In genomic region chr2:169108098-169108884, GRCh38 we compare ENCODE assay signal across 15 cellular contexts. TPM values are rescaled to one million over a fixed set of nuclear protein-coding genes. Genes with fewer than 3 reads are reported as not detected.
DNase-seq lines count a peak whose midpoint lies in the region; ATAC-seq and TF ChIP-seq lines count a peak whose summit lies in the region.
"Had no signal": no experiment of that assay in that cellular context is flagged by ENCODE, and none has a peak within 500 bp of the region (broad histone marks: within the 10 kb centered on the region; RNA-seq: fewer than 3 reads in every experiment).

No MANE protein-coding gene starts in this region.

- H3K27ac ChIP-seq in spleen (peak overlapping the region in 7 of 8 donors; percentile 54 to 89 (median 73)), aorta (ENCODE audit: low read depth in 1 of 2, low read length in 2 of 2) (no peak overlapping the region)
- H3K27ac ChIP-seq: KMS-11, ovary had no signal

- H3F3A ChIP-seq in Loucy (ENCODE audit: low read depth) = peaks cover 12% of the 10 kb centered on the region

- no peaks in the 10 kb centered on the region for H3K9me3 ChIP-seq in Loucy (ENCODE audit: insufficient read depth, low read depth, low read length)
- no peaks in the 10 kb centered on the region for H3K9me3 ChIP-seq in spleen
- H3K9me3 ChIP-seq in aorta (ENCODE audit: control insufficient read depth, low read length) = no peaks in the 10 kb centered on the region
- H3K9me3 ChIP-seq: ovary had no signal

- H3K4me2 ChIP-seq in Loucy (ENCODE audit: low read depth, low read length, poor library complexity, severe bottlenecking) = peak overlapping the region; percentile 68
- H3K4me2 ChIP-seq: KMS-11 had no signal

- no peaks in the 10 kb centered on the region for H3K9me2 ChIP-seq in Loucy (replicated peaks; ENCODE audit: low read depth, low read length)

- H3K27me3 Mint-ChIP-seq in activated CD8-positive, alpha-beta memory T cell treated with anti-CD3 and anti-CD28 coated beads, Interleukin-2, amount 10 ng/mL, durations not matched to agents 7 days and 5 days = peaks cover 5% of the 10 kb centered on the region
- H3K27me3 Mint-ChIP-seq in activated CD8-positive, alpha-beta T cell treated with anti-CD3 and anti-CD28 coated beads for 36 hours = peaks cover 4% of the 10 kb centered on the region

- no peak overlapping the region for H2AFZ ChIP-seq in Loucy (ENCODE audit: low read length)

- no peaks in the 10 kb centered on the region for H3K9me3 Mint-ChIP-seq in activated CD8-positive, alpha-beta memory T cell treated with anti-CD3 and anti-CD28 coated beads, Interleukin-2, amount 10 ng/mL, durations not matched to agents 7 days and 5 days (ENCODE audit: low read depth)
- no peaks in the 10 kb centered on the region for H3K9me3 Mint-ChIP-seq in activated CD8-positive, alpha-beta T cell treated with anti-CD3 and anti-CD28 coated beads for 36 hours

- no peaks in the 10 kb centered on the region for H4K20me1 ChIP-seq in Loucy (ENCODE audit: insufficient read depth, low read length, poor library complexity, severe bottlenecking)

- 19 to 46% (median 27%) methylated on average over 3 of the region's 3 CpGs for WGBS in spleen, 5 donors
- 66 to 73% methylated on average over 3 of the region's 3 CpGs for WGBS in aorta, 2 donors

- no peak overlapping the region for H3K9ac ChIP-seq in Loucy (ENCODE audit: low read depth, low read length, poor library complexity, severe bottlenecking)
- H3K9ac ChIP-seq: KMS-11 had no signal

- peaks cover 46% of the 10 kb centered on the region for H3K4me1 Mint-ChIP-seq in activated CD8-positive, alpha-beta memory T cell treated with anti-CD3 and anti-CD28 coated beads, Interleukin-2, amount 10 ng/mL, durations not matched to agents 7 days and 5 days
- peaks cover 54% of the 10 kb centered on the region for H3K4me1 Mint-ChIP-seq in activated CD8-positive, alpha-beta T cell treated with anti-CD3 and anti-CD28 coated beads for 36 hours (ENCODE audit: low read depth)

- H3K36me3 ChIP-seq in Loucy (ENCODE audit: insufficient read depth, low read length) (no peaks in the 10 kb centered on the region), spleen (no peaks in the 10 kb centered on the region), aorta (ENCODE audit: control insufficient read depth in 1 of 2, insufficient read depth in 2 of 2, low read length in 1 of 2) (no peaks in the 10 kb centered on the region)
- H3K36me3 ChIP-seq: ovary had no signal

- H3K4me1 ChIP-seq in Loucy (ENCODE audit: insufficient read depth, low read length, poor library complexity, severe bottlenecking) (peaks cover 65% of the 10 kb centered on the region), spleen (peaks cover 0 to 69% (median 53%) of the 10 kb centered on the region in 6 donors), aorta (ENCODE audit: control insufficient read depth in 1 of 2, insufficient read depth in 2 of 2, low read length in 2 of 2) (no peaks in the 10 kb centered on the region)

- CTCF ChIA-PET in activated CD8-positive, alpha-beta memory T cell treated with anti-CD3 and anti-CD28 coated beads, Interleukin-2, amount 10 ng/mL, durations not matched to agents 7 days and 5 days (lab: Charles Lee) = interaction anchor here (1.1 to 6.3 kb wide), 18 partner anchors 10 to 681 kb away, joined by 3 to 121 read pairs (median 7); no protein-coding TSS in a partner anchor
- CTCF ChIA-PET in activated CD8-positive, alpha-beta T cell treated with anti-CD3 and anti-CD28 coated beads for 36 hours (lab: Charles Lee) = interaction anchor here (0.7 to 9.6 kb wide), 24 partner anchors 10 to 823 kb away, joined by 3 to 136 read pairs (median 9); partner anchors contain the start of gene DHRS9

- peaks cover 8% of the 10 kb centered on the region for H3K36me3 Mint-ChIP-seq in activated CD8-positive, alpha-beta memory T cell treated with anti-CD3 and anti-CD28 coated beads, Interleukin-2, amount 10 ng/mL, durations not matched to agents 7 days and 5 days
- H3K36me3 Mint-ChIP-seq in activated CD8-positive, alpha-beta T cell treated with anti-CD3 and anti-CD28 coated beads for 36 hours (ENCODE audit: low read depth) = no peaks in the 10 kb centered on the region

- H3K27ac Mint-ChIP-seq in activated CD8-positive, alpha-beta memory T cell treated with anti-CD3 and anti-CD28 coated beads, Interleukin-2, amount 10 ng/mL, durations not matched to agents 7 days and 5 days = peak overlapping the region; percentile 62
- H3K27ac Mint-ChIP-seq in activated CD8-positive, alpha-beta T cell treated with anti-CD3 and anti-CD28 coated beads for 36 hours = peak overlapping the region; percentile 9

- TF ChIP-seq CTCF in Loucy (conservative IDR thresholded peaks at IDR 0.05; ENCODE audit: low read length) = no peak
- no peak for TF ChIP-seq CTCF in activated CD8-positive, alpha-beta T cell treated with anti-CD3 and anti-CD28 coated beads for 36 hours (IDR thresholded peaks at IDR 0.05)
- no peak for TF ChIP-seq CTCF in spleen (IDR thresholded peaks at IDR 0.05 in 8 of 11, conservative IDR thresholded peaks at IDR 0.05 in 3 of 11)

- no peaks in the 10 kb centered on the region for H3K27me3 ChIP-seq in Loucy (ENCODE audit: insufficient read depth, low read length, poor library complexity, severe bottlenecking)
- peaks cover 0 to 17% (median 0%) of the 10 kb centered on the region in 7 donors for H3K27me3 ChIP-seq in spleen (replicated peaks in 1 of 7)
- H3K27me3 ChIP-seq in aorta (ENCODE audit: control insufficient read depth in 1 of 2, insufficient read depth in 2 of 2, low read length in 1 of 2) = peaks cover 0 to 3% of the 10 kb centered on the region in 2 donors
- H3K27me3 ChIP-seq: ovary had no signal

- POLR2A ChIA-PET in activated CD8-positive, alpha-beta T cell treated with anti-CD3 and anti-CD28 coated beads for 36 hours (lab: Charles Lee) = interaction anchor here (1.4 kb wide), 1 partner anchor 24 kb away, joined by 3 read pairs; no protein-coding TSS in a partner anchor

- H3K4me3 Mint-ChIP-seq in activated CD8-positive, alpha-beta memory T cell treated with anti-CD3 and anti-CD28 coated beads, Interleukin-2, amount 10 ng/mL, durations not matched to agents 7 days and 5 days = no peak overlapping the region
- no peak overlapping the region for H3K4me3 Mint-ChIP-seq in activated CD8-positive, alpha-beta T cell treated with anti-CD3 and anti-CD28 coated beads for 36 hours

- intact Hi-C loops in activated CD8-positive, alpha-beta T cell treated with anti-CD3 and anti-CD28 coated beads for 36 hours (cut with micrococcal nuclease) = loop anchor here (10.0 kb wide), 1 partner anchor 143 kb away; no protein-coding TSS in a partner anchor
- intact Hi-C loops in spleen (cut with DNase I; ENCODE audit: low total_unique reads) = no loop called here
- intact Hi-C loops in aorta (cut with DNase I) = loop anchor here in 1 of 2 donors (10.0 kb wide), 1 partner anchor 287 kb away; no protein-coding TSS in a partner anchor

- no peak for TF ChIP-seq POLR2A in spleen (IDR thresholded peaks at IDR 0.05)

- H3K4me3 ChIP-seq in Loucy (ENCODE audit: low read length, poor library complexity, severe bottlenecking) (peak overlapping the region; percentile 8), spleen (peak overlapping the region in 1 of 8 donors; percentile 6), aorta (ENCODE audit: low read length in 2 of 2) (no peak overlapping the region)
- H3K4me3 ChIP-seq: ovary had no signal

- no peak for ATAC-seq in activated CD8-positive, alpha-beta memory T cell treated with anti-CD3 and anti-CD28 coated beads, Interleukin-2, amount 10 ng/mL, durations not matched to agents 7 days and 5 days
- ATAC-seq in activated CD8-positive, alpha-beta T cell treated with anti-CD3 and anti-CD28 coated beads for 36 hours = peak; percentile 26
- ATAC-seq in HG03039 (IDR thresholded peaks at IDR 0.05; ENCODE audit: unreplicated experiment) (no peak), aorta (ENCODE audit: low FRiP score) (no peak)

- H3K79me2 ChIP-seq in Loucy (ENCODE audit: insufficient read depth, low read length) = no peaks in the 10 kb centered on the region

- DNase-seq in activated CD8-positive, alpha-beta memory T cell treated with anti-CD3 and anti-CD28 coated beads, Interleukin-2, amount 10 ng/mL, durations not matched to agents 7 days and 5 days = no peak
- no peak for DNase-seq in activated CD8-positive, alpha-beta memory T cell treated with anti-CD3 and anti-CD28 coated beads, Interleukin-2, amount 50 U/mL, for 4 hours
- DNase-seq in activated CD8-positive, alpha-beta T cell treated with anti-CD3 and anti-CD28 coated beads for 36 hours = peak; percentile 9
- DNase-seq in spleen = no peak
- DNase-seq in NK-92 treated with Interleukin-12 subunit alpha and Interleukin-12 subunit beta, amount 100 ng/mL, for 24 hours (lab: John Stamatoyannopoulos, UW) = no peak
- no peak for DNase-seq in aorta
- DNase-seq: ACHN; activated CD4-positive, alpha-beta T cell treated with anti-CD3 and anti-CD28 coated beads, Interleukin-2, amount 50 U/mL, for 48 hours; amygdala; DMS153; NCI-H2029 treated with DMSO at 0.1 percent for 48 hours; ovary had no signal

RNA-seq across cellular contexts. Expression of gene DHRS9, which starts 38.9 kb away (rescaled TPM):
- total RNA-seq in activated CD8-positive, alpha-beta memory T cell treated with anti-CD3 and anti-CD28 coated beads, Interleukin-2, amount 10 ng/mL, durations not matched to agents 7 days and 5 days = not detected
- not detected for total RNA-seq in activated CD8-positive, alpha-beta T cell treated with anti-CD3 and anti-CD28 coated beads for 36 hours
- total RNA-seq in spleen = 10 to 100 TPM in 1 of 7 donors, 1 to 10 TPM in 6; 2.8 to 10.9 (median 6.2) TPM
- polyA plus RNA-seq in spleen = 1 to 10 TPM; 2.3 to 7.1 (median 3.9) TPM
- 1 to 10 TPM in 1 of 2 donors, under 1 TPM in 1; 0.52 to 3.1 TPM for total RNA-seq in aorta
- 1 to 10 TPM in 1 of 2 donors, under 1 TPM in 1; 1.00 to 1.9 TPM for polyA plus RNA-seq in aorta

Comparison
In these comparisons a context has a peak if more than half of its experiments do, and no peak if none do; other contexts are left out.
1. H3K27ac ChIP-seq: peak in spleen (7 of 8); none in aorta (0 of 2).